In genomic region chr5:10310073-10310779, GRCh38 we compare ENCODE assay signal across 9 cellular contexts. TPM values are rescaled to one million over a fixed set of nuclear protein-coding genes. Genes with fewer than 3 reads are reported as not detected.
A peak's percentile ranks its signal among the peaks of the same experiment; 100 is the strongest.
DNase-seq lines count a peak whose midpoint lies in the region; ATAC-seq and TF ChIP-seq lines count a peak whose summit lies in the region.
"Had no signal": no experiment of that assay in that cellular context is flagged by ENCODE, and none has a peak within 500 bp of the region (broad histone marks: within the 10 kb centered on the region; RNA-seq: fewer than 3 reads in every experiment).

No MANE protein-coding gene starts in this region.

- H3K4me1 ChIP-seq in hepatocyte (ENCODE audit: insufficient read depth), result peaks cover 17% of the 10 kb centered on the region
- no peaks in the 10 kb centered on the region for H3K4me1 ChIP-seq in testis
- H3K4me1 ChIP-seq: BLaER1 had no signal

- H3K4me3 ChIP-seq in hepatocyte (no peak overlapping the region), testis (no peak overlapping the region)
- H3K4me3 ChIP-seq: BLaER1 had no signal

- no peaks in the 10 kb centered on the region for H3K9me3 ChIP-seq in hepatocyte (ENCODE audit: low read depth)
- H3K9me3 ChIP-seq in testis, result no peaks in the 10 kb centered on the region

- 52% methylated on average over 8 of the region's 8 CpGs for WGBS in hepatocyte (ENCODE audit: low lambda C conversion rate, missing lambda C conversion rate)
- 39 to 54% methylated on average over 8 of the region's 8 CpGs for WGBS in testis, 2 donors

- TF ChIP-seq POLR2A in testis (IDR thresholded peaks at IDR 0.05), result no peak

- peaks cover 15% of the 10 kb centered on the region for H3K79me2 ChIP-seq in hepatocyte

- no peaks in the 10 kb centered on the region for H3K9me2 ChIP-seq in hepatocyte (replicated peaks; ENCODE audit: insufficient read depth)

- peak; percentile 71 for ATAC-seq in SK-N-SH treated with all-trans-retinoic acid at 6 μM for 48 hours
- no peak for ATAC-seq in left ventricle myocardium superior
- no peak for ATAC-seq in HG03378 (IDR thresholded peaks at IDR 0.05; ENCODE audit: unreplicated experiment)

- H3K36me3 ChIP-seq in hepatocyte (replicated peaks; ENCODE audit: insufficient read depth, low read depth) (no peaks in the 10 kb centered on the region), testis (ENCODE audit: low read depth, missing control alignments) (no peaks in the 10 kb centered on the region)
- H3K36me3 ChIP-seq: BLaER1 had no signal

- peak; percentile 25 for DNase-seq in NOMO-1 treated with DMSO at 0.1 percent for 48 hours (lab: John Stamatoyannopoulos, UW; ENCODE audit: unreplicated experiment)
- no peak for DNase-seq in NOMO-1 treated with dmso at 0.1 percent for 144 hours (lab: John Stamatoyannopoulos, UW; ENCODE audit: unreplicated experiment)
- peak; percentile 71 for DNase-seq in hepatocyte (ENCODE audit: low spot score)
- DNase-seq in testis, result peak; percentile 52
- DNase-seq in left ventricle myocardium superior, result no peak
- no peak for DNase-seq in ecto neural progenitor cell (ENCODE audit: low spot score)

- H3K4me2 ChIP-seq in hepatocyte, result peak overlapping the region; percentile 1
- H3K4me2 ChIP-seq: BLaER1 had no signal

- H3K27me3 ChIP-seq in hepatocyte (no peaks in the 10 kb centered on the region), testis (no peaks in the 10 kb centered on the region)

- no peaks in the 10 kb centered on the region for H4K20me1 ChIP-seq in hepatocyte (ENCODE audit: insufficient read depth, poor library complexity, severe bottlenecking)
- H4K20me1 ChIP-seq: BLaER1 had no signal

- H2AFZ ChIP-seq in hepatocyte, result no peak overlapping the region

- peak overlapping the region; percentile 30 for H3K27ac ChIP-seq in hepatocyte
- peak overlapping the region in 1 of 2 donors; percentile 50 for H3K27ac ChIP-seq in testis
- H3K27ac ChIP-seq: BLaER1 had no signal

- TF ChIP-seq CTCF in hepatocyte (IDR thresholded peaks at IDR 0.05; ENCODE audit: poor library complexity) (no peak), testis (IDR thresholded peaks at IDR 0.05) (no peak)

- intact Hi-C loops in testis (cut with DNase I; ENCODE audit: low total_unique reads), result no loop called here
- intact Hi-C loops in left ventricle myocardium superior (cut with micrococcal nuclease), result no loop called here

TF ChIP-seq in SK-N-SH treated with all-trans-retinoic acid at 6 μM for 48 hours, 23 proteins besides CTCF, POLR2A, EP300 and RAD21:
- TF ChIP-seq PATZ1 (CRISPR knock-in tag; IDR thresholded peaks at IDR 0.05; ENCODE audit: borderline replicate concordance), result no peak
- no peak for TF ChIP-seq PPARA (CRISPR knock-in tag; IDR thresholded peaks at IDR 0.05; ENCODE audit: borderline replicate concordance)
- no peak for TF ChIP-seq TSHZ2 (CRISPR knock-in tag; IDR thresholded peaks at IDR 0.05)
- no peak for TF ChIP-seq ISL1 (CRISPR knock-in tag; IDR thresholded peaks at IDR 0.05)
- no peak for TF ChIP-seq POU6F1 (CRISPR knock-in tag; IDR thresholded peaks at IDR 0.05; ENCODE audit: borderline replicate concordance, low read depth)
- no peak for TF ChIP-seq TCF4 (CRISPR knock-in tag; IDR thresholded peaks at IDR 0.05; ENCODE audit: borderline replicate concordance)
- no peak for TF ChIP-seq ZNF8 (CRISPR knock-in tag; IDR thresholded peaks at IDR 0.05)
- no peak for TF ChIP-seq CSDC2 (CRISPR knock-in tag; IDR thresholded peaks at IDR 0.05)
- no peak for TF ChIP-seq TOX (CRISPR knock-in tag; IDR thresholded peaks at IDR 0.05; ENCODE audit: borderline replicate concordance)
- no peak for TF ChIP-seq SNAI2 (CRISPR knock-in tag; IDR thresholded peaks at IDR 0.05)
- TF ChIP-seq ESRRG (CRISPR knock-in tag; IDR thresholded peaks at IDR 0.05), result no peak
- no peak for TF ChIP-seq ARNTL (CRISPR knock-in tag; IDR thresholded peaks at IDR 0.05; ENCODE audit: borderline replicate concordance, low read depth)
- no peak for TF ChIP-seq CSRNP3 (CRISPR knock-in tag; IDR thresholded peaks at IDR 0.05)
- TF ChIP-seq ZNF70 (CRISPR knock-in tag; IDR thresholded peaks at IDR 0.05), result no peak
- no peak for TF ChIP-seq ZFP30 (CRISPR knock-in tag; IDR thresholded peaks at IDR 0.05)
- no peak for TF ChIP-seq BACH2 (CRISPR knock-in tag; IDR thresholded peaks at IDR 0.05; ENCODE audit: borderline replicate concordance)

RNA-seq across cellular contexts. Expression of gene CMBL, which starts 2.5 kb away (rescaled TPM):
- total RNA-seq in hepatocyte (15.5 and 20.8 TPM in 2 replicates), testis (1 to 10 TPM; 4.3 to 7.2 TPM), left ventricle myocardium superior (48.6 TPM)
- polyA plus RNA-seq in hepatocyte (16.7 and 24.1 TPM in 2 replicates), testis (ENCODE audit: insufficient read depth, low read depth, low replicate concordance) (16.1 TPM)

RNA-seq across cellular contexts. Expression of gene MARCHF6, which starts 43.3 kb away (rescaled TPM):
- 91.1 and 105 TPM in 2 replicates for total RNA-seq in hepatocyte
- 70.9 and 89.6 TPM in 2 replicates for polyA plus RNA-seq in hepatocyte
- total RNA-seq in testis, result 100 to 1,000 TPM; 120 to 136 TPM
- 153 TPM for polyA plus RNA-seq in testis (ENCODE audit: insufficient read depth, low read depth, low replicate concordance)
- total RNA-seq in left ventricle myocardium superior, result 165 TPM

Comparison
In these comparisons a context has a peak if more than half of its experiments do, and no peak if none do; other contexts are left out.
1. DNase-seq: peak in NOMO-1 treated with DMSO at 0.1 percent for 48 hours (single experiment), hepatocyte (single experiment) and testis (single experiment); none in NOMO-1 treated with dmso at 0.1 percent for 144 hours (single experiment), left ventricle myocardium superior (single experiment) and ecto neural progenitor cell (single experiment).